Comparison of ENCODE assay signal across 24 cellular contexts in the genomic region with DNA sequence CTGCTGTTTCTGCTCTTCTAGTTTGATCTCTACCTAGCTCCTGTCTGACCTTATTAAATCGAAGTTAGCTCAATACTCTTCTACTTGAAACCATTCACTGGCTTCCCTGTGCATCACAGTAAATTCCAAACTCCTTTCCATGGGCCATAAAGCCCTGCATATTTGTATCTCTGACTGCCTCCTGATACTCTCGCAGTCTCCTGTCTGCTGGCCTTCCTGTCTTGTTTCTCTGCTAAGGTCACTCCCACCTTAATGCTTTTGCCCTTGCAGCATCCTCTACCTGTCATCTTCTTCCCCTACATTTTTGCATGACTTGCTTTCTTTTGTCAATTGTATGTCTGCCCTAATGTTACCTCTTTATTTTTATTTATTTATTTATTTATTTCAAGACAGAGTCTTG. TPM values are rescaled to one million over a fixed set of nuclear protein-coding genes. Genes with fewer than 3 reads are reported as not detected.
"Had no signal": no experiment of that assay in that cellular context is flagged by ENCODE, and none has a peak within 500 bp of the region (broad histone marks: within the 10 kb centered on the region; RNA-seq: fewer than 3 reads in every experiment).

No MANE protein-coding gene starts in this region.

- H3K27me3 ChIP-seq: adrenal gland, breast epithelium, Peyer's patch, SJSA1 had no signal

- H3K9me3 ChIP-seq: adrenal gland, breast epithelium, Peyer's patch, SJSA1 had no signal

- H3K4me3 ChIP-seq: adrenal gland, breast epithelium, Peyer's patch, SJSA1 had no signal

- H3K27ac ChIP-seq: adrenal gland, breast epithelium, Peyer's patch, RWPE1, SJSA1 had no signal

- H3K4me3 Mint-ChIP-seq: activated CD8-positive, alpha-beta T cell treated with anti-CD3 and anti-CD28 coated beads, Interleukin-2, amount 10 ng/mL, durations not matched to agents 7 days and 5 days; activated naive CD8-positive, alpha-beta T cell treated with anti-CD3 and anti-CD28 coated beads, Interleukin-2, amount 10 ng/mL, durations not matched to agents 7 days and 5 days; T-helper 1 cell treated with Interleukin-12 subunit alpha and Interleukin-12 subunit beta and Interleukin-4 antibody, amounts not matched to agents 30 μg/mL and 1 μg/mL, for 36 hours had no signal

- DNase-seq: activated CD4-positive, alpha-beta T cell treated with anti-CD3 and anti-CD28 coated beads for 48 hours; activated CD4-positive, alpha-beta T cell treated with anti-CD3 and anti-CD28 coated beads, Interleukin-2, amount 50 U/mL, for 4 hours; activated CD4-positive, CD25-positive, alpha-beta regulatory T cell treated with anti-CD3 and anti-CD28 coated beads, Interleukin-2, amount 50 U/mL, for 72 hours; activated CD8-positive, alpha-beta memory T cell treated with anti-CD3 and anti-CD28 coated beads, Interleukin-2, amount 50 U/mL, for 48 hours; activated CD8-positive, alpha-beta T cell treated with anti-CD3 and anti-CD28 coated beads, Interleukin-2, amount 10 ng/mL, durations not matched to agents 7 days and 5 days; activated naive CD4-positive, alpha-beta T cell treated with anti-CD3 and anti-CD28 coated beads, Interleukin-2, amount 50 U/mL, for 16 hours; activated naive CD8-positive, alpha-beta T cell treated with anti-CD3 and anti-CD28 coated beads, Interleukin-2, amount 10 ng/mL, durations not matched to agents 7 days and 5 days; activated T-cell treated with anti-CD3 and anti-CD28 coated beads, Interleukin-2, amount 50 U/mL, for 1 hour; adrenal gland; anterior cingulate cortex; Kasumi-1; KBM-7; NCI-H1105 treated with DMSO at 0.1 percent for 48 hours; NCI-H1436 treated with DMSO at 0.1 percent for 48 hours; NCI-H187; NCI-H2081; NCI-H510A treated with DMSO at 0.1 percent for 48 hours; NCI-H69; Peyer's patch; Right ventricle myocardium superior had no signal

- H3K27me3 Mint-ChIP-seq: activated naive CD8-positive, alpha-beta T cell treated with anti-CD3 and anti-CD28 coated beads, Interleukin-2, amount 10 ng/mL, durations not matched to agents 7 days and 5 days had no signal

- H3K4me1 Mint-ChIP-seq: activated naive CD8-positive, alpha-beta T cell treated with anti-CD3 and anti-CD28 coated beads, Interleukin-2, amount 10 ng/mL, durations not matched to agents 7 days and 5 days had no signal

- H3K4me1 ChIP-seq: breast epithelium, Peyer's patch, SJSA1 had no signal

- H3K9me3 Mint-ChIP-seq: activated naive CD8-positive, alpha-beta T cell treated with anti-CD3 and anti-CD28 coated beads, Interleukin-2, amount 10 ng/mL, durations not matched to agents 7 days and 5 days; T-helper 1 cell treated with Interleukin-12 subunit alpha and Interleukin-12 subunit beta and Interleukin-4 antibody, amounts not matched to agents 30 μg/mL and 1 μg/mL, for 36 hours had no signal

- H3K36me3 ChIP-seq: adrenal gland, breast epithelium, Peyer's patch, SJSA1 had no signal

- H3K27ac Mint-ChIP-seq: activated CD8-positive, alpha-beta T cell treated with anti-CD3 and anti-CD28 coated beads, Interleukin-2, amount 10 ng/mL, durations not matched to agents 7 days and 5 days; activated naive CD8-positive, alpha-beta T cell treated with anti-CD3 and anti-CD28 coated beads, Interleukin-2, amount 10 ng/mL, durations not matched to agents 7 days and 5 days; T-helper 1 cell treated with Interleukin-12 subunit alpha and Interleukin-12 subunit beta and Interleukin-4 antibody, amounts not matched to agents 30 μg/mL and 1 μg/mL, for 36 hours had no signal

- H3K36me3 Mint-ChIP-seq: activated naive CD8-positive, alpha-beta T cell treated with anti-CD3 and anti-CD28 coated beads, Interleukin-2, amount 10 ng/mL, durations not matched to agents 7 days and 5 days had no signal

RNA-seq across cellular contexts. Expression of gene SNCAIP, which starts 44.8 kb away (rescaled TPM):
- total RNA-seq: activated CD8-positive, alpha-beta T cell treated with anti-CD3 and anti-CD28 coated beads, Interleukin-2, amount 10 ng/mL, durations not matched to agents 7 days and 5 days; activated naive CD8-positive, alpha-beta T cell treated with anti-CD3 and anti-CD28 coated beads, Interleukin-2, amount 10 ng/mL, durations not matched to agents 7 days and 5 days had no signal
